In genomic region chr1:202680586-202681352, GRCh38 we compare ENCODE assay signal across 3 cellular contexts.
TF ChIP-seq lines count a peak whose summit lies in the region.

No MANE protein-coding gene starts in this region.

TF ChIP-seq in HEK293, 187 proteins besides CTCF, POLR2A, EP300 and RAD21 (continued from another document):
- TF ChIP-seq, protein P1, sequence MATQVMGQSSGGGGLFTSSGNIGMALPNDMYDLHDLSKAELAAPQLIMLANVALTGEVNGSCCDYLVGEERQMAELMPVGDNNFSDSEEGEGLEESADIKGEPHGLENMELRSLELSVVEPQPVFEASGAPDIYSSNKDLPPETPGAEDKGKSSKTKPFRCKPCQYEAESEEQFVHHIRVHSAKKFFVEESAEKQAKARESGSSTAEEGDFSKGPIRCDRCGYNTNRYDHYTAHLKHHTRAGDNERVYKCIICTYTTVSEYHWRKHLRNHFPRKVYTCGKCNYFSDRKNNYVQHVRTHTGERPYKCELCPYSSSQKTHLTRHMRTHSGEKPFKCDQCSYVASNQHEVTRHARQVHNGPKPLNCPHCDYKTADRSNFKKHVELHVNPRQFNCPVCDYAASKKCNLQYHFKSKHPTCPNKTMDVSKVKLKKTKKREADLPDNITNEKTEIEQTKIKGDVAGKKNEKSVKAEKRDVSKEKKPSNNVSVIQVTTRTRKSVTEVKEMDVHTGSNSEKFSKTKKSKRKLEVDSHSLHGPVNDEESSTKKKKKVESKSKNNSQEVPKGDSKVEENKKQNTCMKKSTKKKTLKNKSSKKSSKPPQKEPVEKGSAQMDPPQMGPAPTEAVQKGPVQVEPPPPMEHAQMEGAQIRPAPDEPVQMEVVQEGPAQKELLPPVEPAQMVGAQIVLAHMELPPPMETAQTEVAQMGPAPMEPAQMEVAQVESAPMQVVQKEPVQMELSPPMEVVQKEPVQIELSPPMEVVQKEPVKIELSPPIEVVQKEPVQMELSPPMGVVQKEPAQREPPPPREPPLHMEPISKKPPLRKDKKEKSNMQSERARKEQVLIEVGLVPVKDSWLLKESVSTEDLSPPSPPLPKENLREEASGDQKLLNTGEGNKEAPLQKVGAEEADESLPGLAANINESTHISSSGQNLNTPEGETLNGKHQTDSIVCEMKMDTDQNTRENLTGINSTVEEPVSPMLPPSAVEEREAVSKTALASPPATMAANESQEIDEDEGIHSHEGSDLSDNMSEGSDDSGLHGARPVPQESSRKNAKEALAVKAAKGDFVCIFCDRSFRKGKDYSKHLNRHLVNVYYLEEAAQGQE (tag by site-specific recombination; IDR thresholded peaks at IDR 0.05) = peak; percentile 94
- TF ChIP-seq FEZF1 (tag by site-specific recombination; IDR thresholded peaks at IDR 0.05) = no peak

TF ChIP-seq in K562, 482 proteins besides CTCF, POLR2A, EP300 and RAD21:
- TF ChIP-seq, protein P2, sequence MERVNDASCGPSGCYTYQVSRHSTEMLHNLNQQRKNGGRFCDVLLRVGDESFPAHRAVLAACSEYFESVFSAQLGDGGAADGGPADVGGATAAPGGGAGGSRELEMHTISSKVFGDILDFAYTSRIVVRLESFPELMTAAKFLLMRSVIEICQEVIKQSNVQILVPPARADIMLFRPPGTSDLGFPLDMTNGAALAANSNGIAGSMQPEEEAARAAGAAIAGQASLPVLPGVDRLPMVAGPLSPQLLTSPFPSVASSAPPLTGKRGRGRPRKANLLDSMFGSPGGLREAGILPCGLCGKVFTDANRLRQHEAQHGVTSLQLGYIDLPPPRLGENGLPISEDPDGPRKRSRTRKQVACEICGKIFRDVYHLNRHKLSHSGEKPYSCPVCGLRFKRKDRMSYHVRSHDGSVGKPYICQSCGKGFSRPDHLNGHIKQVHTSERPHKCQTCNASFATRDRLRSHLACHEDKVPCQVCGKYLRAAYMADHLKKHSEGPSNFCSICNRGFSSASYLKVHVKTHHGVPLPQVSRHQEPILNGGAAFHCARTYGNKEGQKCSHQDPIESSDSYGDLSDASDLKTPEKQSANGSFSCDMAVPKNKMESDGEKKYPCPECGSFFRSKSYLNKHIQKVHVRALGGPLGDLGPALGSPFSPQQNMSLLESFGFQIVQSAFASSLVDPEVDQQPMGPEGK (CRISPR knock-in tag; IDR thresholded peaks at IDR 0.05; ENCODE audit: borderline replicate concordance) = no peak
- peak; percentile 89 for TF ChIP-seq EHMT2 (IDR thresholded peaks at IDR 0.05)
- TF ChIP-seq MIER1 (IDR thresholded peaks at IDR 0.05; ENCODE audit: low read depth) = peak; percentile 78
TF ChIP-seq in K562: peak in this region for 2.

TF ChIP-seq in liver, 16 proteins besides CTCF, POLR2A, EP300 and RAD21 (continued from another document):
- TF ChIP-seq, protein P1 (IDR thresholded peaks at IDR 0.05) = peak; percentile 75
- no peak for TF ChIP-seq FOXA2 (IDR thresholded peaks at IDR 0.05)
- TF ChIP-seq JUND (IDR thresholded peaks at IDR 0.05) = no peak
- TF ChIP-seq RXRA (IDR thresholded peaks at IDR 0.05) = no peak
